Comparison of ENCODE assay signal across 1 cellular context in genomic region chr14:22860377-22860776, GRCh38. TPM values are rescaled to one million over a fixed set of nuclear protein-coding genes. Genes with fewer than 3 reads are reported as not detected.
"Had no signal": no experiment of that assay in that cellular context is flagged by ENCODE, and none has a peak within 500 bp of the region (broad histone marks: within the 10 kb centered on the region; RNA-seq: fewer than 3 reads in every experiment).

No MANE protein-coding gene starts in this region.

RNA-seq across cellular contexts. Expression of gene MMP14, which starts 24.0 kb away (rescaled TPM):
- polyA plus RNA-seq: IgD-negative memory B cell had no signal
